21 cellular contexts compared by ENCODE assay signal in the genomic region with DNA sequence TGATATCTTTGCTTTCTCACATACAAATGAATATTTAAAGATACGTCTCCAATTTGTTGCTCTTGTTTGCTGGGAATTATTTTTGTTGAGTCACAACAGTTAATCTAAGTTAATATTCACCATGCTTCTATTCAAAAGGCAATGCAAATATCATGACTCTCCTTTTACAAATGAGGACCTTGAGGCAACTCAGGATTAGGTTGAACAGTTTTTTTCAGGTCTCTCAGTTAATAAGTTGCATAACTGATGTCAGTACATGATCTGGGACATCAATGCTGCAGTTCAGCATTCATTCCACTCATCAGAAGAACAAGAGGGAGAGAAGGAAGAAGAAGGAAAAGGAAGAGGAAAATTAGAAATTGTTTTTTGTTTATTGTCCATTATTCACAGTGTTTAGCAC. TPM values are rescaled to one million over a fixed set of nuclear protein-coding genes. Genes with fewer than 3 reads are reported as not detected.
DNase-seq lines count a peak whose midpoint lies in the region; ATAC-seq, FAIRE-seq and TF ChIP-seq lines count a peak whose summit lies in the region.
"Had no signal": no experiment of that assay in that cellular context is flagged by ENCODE, and none has a peak within 500 bp of the region (broad histone marks: within the 10 kb centered on the region; RNA-seq: fewer than 3 reads in every experiment).

No MANE protein-coding gene starts in this region.

- H3K4me1 Mint-ChIP-seq in Calu3 (ENCODE audit: low read depth, unreplicated experiment), result peaks cover 62% of the 10 kb centered on the region
- H3K4me1 Mint-ChIP-seq: activated naive CD8-positive, alpha-beta T cell treated with anti-CD3 and anti-CD28 coated beads, Interleukin-2, amount 10 ng/mL, durations not matched to agents 7 days and 5 days; stimulated activated memory B cell treated with anti-CD40 and anti-IgM and Interleukin-4, amounts not matched to agents 10 μg/mL and 1 μg/mL and 100 μg/mL, for 72 hours had no signal

- H2AFZ ChIP-seq in fibroblast of lung (ENCODE audit: low read length), result peak overlapping the region; percentile 26

- CTCF ChIA-PET in Calu3 (lab: Charles Lee), result interaction anchor here (0.7 kb wide), 1 partner anchor 912 kb away, joined by 3 read pairs; no protein-coding TSS in a partner anchor

- DNase-seq in Calu3, result peak; percentile 25
- DNase-seq in NCI-H526 treated with DMSO at 0.1 percent for 48 hours (lab: John Stamatoyannopoulos, UW), result peak; percentile 74
- no peak for DNase-seq in fibroblast of lung (ENCODE audit: low read depth in 2 of 2)
- no peak for DNase-seq in pancreas
- DNase-seq in inferior parietal cortex (ENCODE audit: extremely low spot score), result no peak
- DNase-seq in AG08396 (ENCODE audit: low spot score), result no peak
- DNase-seq in GM10266 (ENCODE audit: extremely low spot score), result no peak
- DNase-seq: activated effector memory CD4-positive, alpha-beta T cell treated with Interleukin-2 at 50 U/mL for 16 hours; activated naive CD8-positive, alpha-beta T cell treated with anti-CD3 and anti-CD28 coated beads, Interleukin-2, amount 10 ng/mL, durations not matched to agents 7 days and 5 days; endodermal cell; GOT3; heart left ventricle; left ventricle myocardium superior; testis had no signal

- H3K9me3 ChIP-seq in fibroblast of lung (ENCODE audit: control insufficient read depth, insufficient read depth, low read depth, low read length) (no peaks in the 10 kb centered on the region), pancreas (no peaks in the 10 kb centered on the region)
- H3K9me3 ChIP-seq: colonic mucosa, heart left ventricle, mucosa of descending colon, testis had no signal

- H3K9me3 Mint-ChIP-seq in Calu3 (ENCODE audit: low read depth, unreplicated experiment), result no peaks in the 10 kb centered on the region
- H3K9me3 Mint-ChIP-seq: activated naive CD8-positive, alpha-beta T cell treated with anti-CD3 and anti-CD28 coated beads, Interleukin-2, amount 10 ng/mL, durations not matched to agents 7 days and 5 days; brain; endodermal cell had no signal

- no peak overlapping the region for H3K27ac ChIP-seq in fibroblast of lung (ENCODE audit: insufficient read depth, low read length)
- peak overlapping the region in 2 of 4 donors; percentile 45 to 65 for H3K27ac ChIP-seq in pancreas
- H3K27ac ChIP-seq: heart left ventricle, testis had no signal

- no peak overlapping the region for H3K4me3 ChIP-seq in fibroblast of lung (replicated peaks in 1 of 4; ENCODE audit: control extremely low read depth in 1 of 4, insufficient read depth in 1 of 4, low read depth in 3 of 4, low read length in 4 of 4)
- H3K4me3 ChIP-seq in pancreas, result no peak overlapping the region
- H3K4me3 ChIP-seq: colonic mucosa, heart left ventricle, mucosa of descending colon, testis had no signal

- H3K4me3 Mint-ChIP-seq in Calu3 (ENCODE audit: low read depth, unreplicated experiment), result peak overlapping the region; percentile 83
- H3K4me3 Mint-ChIP-seq: activated naive CD8-positive, alpha-beta T cell treated with anti-CD3 and anti-CD28 coated beads, Interleukin-2, amount 10 ng/mL, durations not matched to agents 7 days and 5 days; brain; endodermal cell; stimulated activated memory B cell treated with anti-CD40 and anti-IgM and Interleukin-4, amounts not matched to agents 10 μg/mL and 1 μg/mL and 100 μg/mL, for 72 hours had no signal

- H4K20me1 ChIP-seq in fibroblast of lung (ENCODE audit: control insufficient read depth, extremely low read depth, insufficient read depth, low read length), result no peaks in the 10 kb centered on the region

- no peaks in the 10 kb centered on the region for H3K79me2 ChIP-seq in fibroblast of lung (ENCODE audit: control insufficient read depth, insufficient read depth, low read length)

- ATAC-seq in pancreas (peak in 3 of 4 donors; percentile 43 to 63 (median 61)), GM21737 (IDR thresholded peaks at IDR 0.05; ENCODE audit: unreplicated experiment) (no peak)
- ATAC-seq: heart left ventricle; left ventricle myocardium superior; stimulated activated memory B cell treated with anti-CD40 and anti-IgM and Interleukin-4, amounts not matched to agents 10 μg/mL and 1 μg/mL and 100 μg/mL, for 72 hours had no signal

- H3K36me3 ChIP-seq in fibroblast of lung (ENCODE audit: control insufficient read depth, insufficient read depth, low read length) (no peaks in the 10 kb centered on the region), pancreas (no peaks in the 10 kb centered on the region)
- H3K36me3 ChIP-seq: colonic mucosa, heart left ventricle had no signal

- H3K4me1 ChIP-seq in fibroblast of lung (ENCODE audit: control insufficient read depth, extremely low read depth, insufficient read depth, low read length), result no peaks in the 10 kb centered on the region
- peaks cover 0 to 5% (median 0%) of the 10 kb centered on the region in 3 donors for H3K4me1 ChIP-seq in pancreas
- H3K4me1 ChIP-seq: colonic mucosa, testis had no signal

- no peaks in the 10 kb centered on the region for H3K27me3 ChIP-seq in fibroblast of lung (ENCODE audit: control insufficient read depth, insufficient read depth, low read length)
- H3K27me3 ChIP-seq in pancreas, result no peaks in the 10 kb centered on the region
- H3K27me3 ChIP-seq: colonic mucosa, heart left ventricle, testis had no signal

- TF ChIP-seq CTCF in Calu3 (IDR thresholded peaks at IDR 0.05; ENCODE audit: unreplicated experiment) (no peak), fibroblast of lung (conservative IDR thresholded peaks at IDR 0.05 in 1 of 2, IDR thresholded peaks at IDR 0.05 in 1 of 2; ENCODE audit: low read depth in 1 of 2, low read length in 2 of 2) (no peak), pancreas (IDR thresholded peaks at IDR 0.05) (no peak), GM10266 (IDR thresholded peaks at IDR 0.05; ENCODE audit: control insufficient read depth, insufficient read depth, low read depth, missing control alignments) (no peak)

- 38 to 39% methylated on average over 1 of the region's 1 CpG for WGBS in pancreas, 2 donors

- no peak overlapping the region for H3K9ac ChIP-seq in fibroblast of lung (ENCODE audit: insufficient read depth, low read length)

- FAIRE-seq in pancreas (lab: Jason Lieb, UNC), result no peak

- no peaks in the 10 kb centered on the region for H3K27me3 Mint-ChIP-seq in Calu3 (ENCODE audit: unreplicated experiment)
- H3K27me3 Mint-ChIP-seq: activated naive CD8-positive, alpha-beta T cell treated with anti-CD3 and anti-CD28 coated beads, Interleukin-2, amount 10 ng/mL, durations not matched to agents 7 days and 5 days; brain; stimulated activated memory B cell treated with anti-CD40 and anti-IgM and Interleukin-4, amounts not matched to agents 10 μg/mL and 1 μg/mL and 100 μg/mL, for 72 hours had no signal

- H3K36me3 Mint-ChIP-seq in Calu3 (ENCODE audit: insufficient read depth, unreplicated experiment), result peaks cover 21% of the 10 kb centered on the region
- H3K36me3 Mint-ChIP-seq: activated naive CD8-positive, alpha-beta T cell treated with anti-CD3 and anti-CD28 coated beads, Interleukin-2, amount 10 ng/mL, durations not matched to agents 7 days and 5 days; brain; stimulated activated memory B cell treated with anti-CD40 and anti-IgM and Interleukin-4, amounts not matched to agents 10 μg/mL and 1 μg/mL and 100 μg/mL, for 72 hours had no signal

- H3K27ac Mint-ChIP-seq in Calu3 (ENCODE audit: unreplicated experiment), result peak overlapping the region; percentile 71
- H3K27ac Mint-ChIP-seq: activated naive CD8-positive, alpha-beta T cell treated with anti-CD3 and anti-CD28 coated beads, Interleukin-2, amount 10 ng/mL, durations not matched to agents 7 days and 5 days; brain; endodermal cell; stimulated activated memory B cell treated with anti-CD40 and anti-IgM and Interleukin-4, amounts not matched to agents 10 μg/mL and 1 μg/mL and 100 μg/mL, for 72 hours had no signal

- no TSS peak for BruUV-seq in Calu3 (replicated peaks; lab: Mats Ljungman, UMichigan)

- H3K4me2 ChIP-seq in fibroblast of lung (ENCODE audit: extremely low read depth, insufficient read depth, low read length), result peak overlapping the region; percentile 48
- H3K4me2 ChIP-seq: smooth muscle cell had no signal

- intact Hi-C loops in Calu3 (cut with micrococcal nuclease; ENCODE audit: unreplicated experiment) (loop anchor here (2.0 to 5.0 kb wide), 5 partner anchors 82 to 1309 kb away; no protein-coding TSS in a partner anchor), pancreas (cut with DNase I) (no loop called here)

RNA-seq across cellular contexts. Expression of gene NAALADL2, which starts 0.8 kb away (rescaled TPM):
- total RNA-seq in Calu3 (2022) (36.7 and 36.9 TPM in 2 replicates), fibroblast of lung (5.6 and 11.6 TPM in 2 replicates), pancreas (10 to 100 TPM in 1 of 6 donors, 1 to 10 TPM in 5; 6.3 to 15.4 (median 8.9) TPM)
- polyA plus RNA-seq in fibroblast of lung (7.2 and 8.8 TPM in 2 replicates), pancreas (under 1 TPM; 0.76 to 0.87 TPM)
- polyA plus RNA-seq in fibroblast of lung (2012), result 4.8 and 5.3 TPM in 2 replicates
- 0.24 and 2.3 TPM in 2 replicates for polyA minus RNA-seq in fibroblast of lung (ENCODE audit: low replicate concordance)
- total RNA-seq: activated naive CD8-positive, alpha-beta T cell treated with anti-CD3 and anti-CD28 coated beads, Interleukin-2, amount 10 ng/mL, durations not matched to agents 7 days and 5 days; T-helper 2 cell treated with Interferon-gamma antibody and Interleukin-4, amounts not matched to agents 100 ng/mL and 5 ng/mL, for 36 hours had no signal

Comparison
In these comparisons a context has a peak if more than half of its experiments do, and no peak if none do; other contexts are left out.
1. DNase-seq: peak in Calu3 (single experiment) and NCI-H526 treated with DMSO at 0.1 percent for 48 hours (single experiment); none in fibroblast of lung (0 of 2), pancreas (0 of 6), inferior parietal cortex (single experiment), AG08396 (single experiment) and GM10266 (single experiment).